ENCODE assay signal across 27 cellular contexts in the genomic region with DNA sequence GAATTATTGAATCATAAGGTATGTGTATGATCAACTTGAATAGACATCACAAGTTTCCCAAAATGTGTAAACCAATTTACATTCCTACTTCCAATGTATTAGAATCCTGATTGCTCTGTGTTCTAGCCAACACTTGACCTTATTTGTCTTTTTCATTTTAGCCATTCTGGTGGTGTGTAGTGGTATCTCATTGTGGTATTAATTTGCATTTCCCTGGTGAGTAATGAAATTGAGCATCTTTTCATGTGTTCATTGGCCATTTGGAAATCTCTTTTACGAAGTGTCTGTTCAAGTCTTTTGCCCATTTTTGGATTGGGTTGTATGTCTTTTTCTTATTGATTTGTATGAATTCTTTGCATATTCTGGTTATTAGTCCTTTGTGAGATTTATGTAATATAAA.
DNase-seq lines count a peak whose midpoint lies in the region; ATAC-seq and TF ChIP-seq lines count a peak whose summit lies in the region.
"Had no signal": no experiment of that assay in that cellular context is flagged by ENCODE, and none has a peak within 500 bp of the region (broad histone marks: within the 10 kb centered on the region; RNA-seq: fewer than 3 reads in every experiment).

No MANE protein-coding gene starts in this region.

- H3K27me3 Mint-ChIP-seq in activated CD4-positive, alpha-beta T cell treated with anti-CD3 and anti-CD28 coated beads, Interleukin-2, amount 10 ng/mL, durations not matched to agents 24 days and 14 days, result no peaks in the 10 kb centered on the region
- H3K27me3 Mint-ChIP-seq in WTC11 (ENCODE audit: low read depth) (no peaks in the 10 kb centered on the region), endothelial cell (ENCODE audit: unreplicated experiment) (peaks cover 6% of the 10 kb centered on the region), progenitor cell of endocrine pancreas (no peaks in the 10 kb centered on the region)
- H3K27me3 Mint-ChIP-seq: IgD-negative memory B cell had no signal

- H3K36me3 Mint-ChIP-seq in activated CD4-positive, alpha-beta T cell treated with anti-CD3 and anti-CD28 coated beads, Interleukin-2, amount 10 ng/mL, durations not matched to agents 24 days and 14 days (ENCODE audit: low read depth), result peaks cover 32% of the 10 kb centered on the region
- H3K36me3 Mint-ChIP-seq in WTC11, result peaks cover 18% of the 10 kb centered on the region
- peaks cover 12% of the 10 kb centered on the region for H3K36me3 Mint-ChIP-seq in endothelial cell (ENCODE audit: low read depth, unreplicated experiment)
- peaks cover 13% of the 10 kb centered on the region for H3K36me3 Mint-ChIP-seq in progenitor cell of endocrine pancreas (ENCODE audit: insufficient read depth)

- DNase-seq in activated CD4-positive, alpha-beta T cell treated with anti-CD3 and anti-CD28 coated beads, Interleukin-2, amount 10 ng/mL, durations not matched to agents 24 days and 14 days, result no peak
- no peak for DNase-seq in activated CD4-positive, alpha-beta T cell treated with anti-CD3 and anti-CD28 coated beads, Interleukin-2, amount 50 U/mL, for 4 hours
- DNase-seq in WTC11 (ENCODE audit: low spot score), result no peak
- DNase-seq in endothelial cell (ENCODE audit: low spot score), result no peak
- no peak for DNase-seq in progenitor cell of endocrine pancreas (ENCODE audit: low spot score, unreplicated experiment)
- no peak for DNase-seq in GM19240 (ENCODE audit: insufficient read length, low spot score)
- no peak for DNase-seq in NOMO-1 treated with DMSO at 0.1 percent for 48 hours (lab: John Stamatoyannopoulos, UW; ENCODE audit: unreplicated experiment)
- DNase-seq in stimulated activated CD4-positive, alpha-beta T cell treated with anti-CD3 and anti-CD28 coated beads, Interleukin-4, amount 100 ng/mL, for 4 hours, result no peak
- DNase-seq: ACHN, BE2C, Calu3, DMS153, DND-41, GM23248, H7, Karpas-422, NCI-H1092, NCI-H1417 treated with DMSO at 0.1 percent for 48 hours, NCI-H1694 treated with DMSO at 0.1 percent for 48 hours, NCI-H2081, NCI-H2227 treated with DMSO at 0.1 percent for 48 hours, NCI-H510A, NCI-H69, SHP77 had no signal

- peaks cover 4% of the 10 kb centered on the region for H3K9me3 Mint-ChIP-seq in activated CD4-positive, alpha-beta T cell treated with anti-CD3 and anti-CD28 coated beads, Interleukin-2, amount 10 ng/mL, durations not matched to agents 24 days and 14 days
- peaks cover 13% of the 10 kb centered on the region for H3K9me3 Mint-ChIP-seq in WTC11
- no peaks in the 10 kb centered on the region for H3K9me3 Mint-ChIP-seq in endothelial cell (ENCODE audit: unreplicated experiment)
- peaks cover 4% of the 10 kb centered on the region for H3K9me3 Mint-ChIP-seq in progenitor cell of endocrine pancreas (ENCODE audit: low read depth)

- TF ChIP-seq CTCF in WTC11 (IDR thresholded peaks at IDR 0.05) (no peak), endothelial cell (IDR thresholded peaks at IDR 0.05; ENCODE audit: unreplicated experiment) (no peak), progenitor cell of endocrine pancreas (IDR thresholded peaks at IDR 0.05; ENCODE audit: unreplicated experiment) (no peak)

- CTCF ChIA-PET in WTC11 (lab: Charles Lee), result no interaction called here

- intact Hi-C loops in activated CD4-positive, alpha-beta T cell treated with anti-CD3 and anti-CD28 coated beads, Interleukin-2, amount 10 ng/mL, durations not matched to agents 24 days and 14 days (cut with micrococcal nuclease), result no loop called here

- H3K4me3 Mint-ChIP-seq in activated CD4-positive, alpha-beta T cell treated with anti-CD3 and anti-CD28 coated beads, Interleukin-2, amount 10 ng/mL, durations not matched to agents 24 days and 14 days, result no peak overlapping the region
- H3K4me3 Mint-ChIP-seq in WTC11 (no peak overlapping the region), endothelial cell (ENCODE audit: unreplicated experiment) (peak overlapping the region; percentile 27), progenitor cell of endocrine pancreas (ENCODE audit: low read depth) (no peak overlapping the region)
- H3K4me3 Mint-ChIP-seq: CD14-positive monocyte had no signal

- peaks cover 53% of the 10 kb centered on the region for H3K4me1 Mint-ChIP-seq in activated CD4-positive, alpha-beta T cell treated with anti-CD3 and anti-CD28 coated beads, Interleukin-2, amount 10 ng/mL, durations not matched to agents 24 days and 14 days
- H3K4me1 Mint-ChIP-seq in WTC11 (peaks cover 48% of the 10 kb centered on the region), endothelial cell (ENCODE audit: unreplicated experiment) (peaks cover 53% of the 10 kb centered on the region), progenitor cell of endocrine pancreas (ENCODE audit: low read depth) (peaks cover 52% of the 10 kb centered on the region)

- ATAC-seq in WTC11, result no peak
- ATAC-seq: Panc1 had no signal

- H3K27ac Mint-ChIP-seq in activated CD4-positive, alpha-beta T cell treated with anti-CD3 and anti-CD28 coated beads, Interleukin-2, amount 10 ng/mL, durations not matched to agents 24 days and 14 days, result peak overlapping the region; percentile 19
- H3K27ac Mint-ChIP-seq in WTC11 (peak overlapping the region; percentile 16; the same call in 1 of the 2 replicates), endothelial cell (ENCODE audit: unreplicated experiment) (peak overlapping the region; percentile 76), progenitor cell of endocrine pancreas (peak overlapping the region; percentile 82)
- H3K27ac Mint-ChIP-seq: IgD-negative memory B cell had no signal

- POLR2A ChIA-PET in WTC11 (lab: Charles Lee), result no interaction called here

TF ChIP-seq in WTC11, 78 proteins besides CTCF, POLR2A, EP300 and RAD21:
- TF ChIP-seq RORB (CRISPR knock-in tag; IDR thresholded peaks at IDR 0.05) (no peak), ZNF281 (CRISPR knock-in tag; IDR thresholded peaks at IDR 0.05) (no peak), ZNF138 (CRISPR knock-in tag; conservative IDR thresholded peaks at IDR 0.05) (no peak), ETV6 (CRISPR knock-in tag; IDR thresholded peaks at IDR 0.05) (no peak)

Comparison
In these comparisons a context has a peak if more than half of its experiments do, and no peak if none do; other contexts are left out.
1. H3K27ac Mint-ChIP-seq: peak in every context shown above with its lines; median percentile 82 in progenitor cell of endocrine pancreas; 76 in endothelial cell; 19 in activated CD4-positive, alpha-beta T cell treated with anti-CD3 and anti-CD28 coated beads, Interleukin-2, amount 10 ng/mL, durations not matched to agents 24 days and 14 days; 16 in WTC11.